In the genomic region with DNA sequence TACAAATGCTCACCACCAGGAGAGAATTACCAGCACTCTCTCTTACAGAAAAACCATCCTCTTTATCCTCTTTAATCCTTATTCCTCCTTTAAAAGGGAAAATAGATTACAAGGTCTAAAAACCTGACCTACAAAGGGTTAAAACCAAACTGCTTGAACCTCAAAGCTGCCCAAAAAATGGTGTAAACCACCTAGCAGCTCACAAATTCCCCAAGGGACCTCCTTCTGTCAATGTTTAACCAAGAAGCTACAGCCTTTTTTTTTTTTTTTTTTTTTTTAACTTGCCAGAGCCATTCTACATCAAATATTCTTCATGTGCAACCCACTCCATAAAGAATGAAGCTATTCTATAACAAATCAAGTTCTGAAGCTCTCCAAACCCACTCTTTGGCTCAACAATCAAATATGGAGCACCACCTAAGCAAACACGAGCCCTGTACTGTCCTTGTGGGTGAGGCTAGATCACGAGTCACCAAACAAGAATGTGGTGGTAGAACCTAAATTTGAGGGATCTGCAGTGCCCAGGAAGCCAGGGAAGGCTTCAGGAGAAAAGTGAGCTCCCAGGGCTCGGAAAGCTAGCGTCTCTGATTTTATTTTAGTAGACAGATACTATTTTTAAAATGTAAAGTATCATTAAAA, we compare ENCODE assay signal across 7 cellular contexts. TPM values are rescaled to one million over a fixed set of nuclear protein-coding genes. Genes with fewer than 3 reads are reported as not detected.
DNase-seq lines count a peak whose midpoint lies in the region; ATAC-seq and TF ChIP-seq lines count a peak whose summit lies in the region.

No MANE protein-coding gene starts in this region.

- H3K27ac ChIP-seq in esophagus squamous epithelium (peak overlapping the region in 3 of 4 donors; percentile 64 to 80 (median 79)), thoracic aorta (peak overlapping the region; percentile 83 to 84), right atrium auricular region (peak overlapping the region in 1 of 2 donors; percentile 70)

- ATAC-seq in GM21381 (IDR thresholded peaks at IDR 0.05; ENCODE audit: unreplicated experiment) (peak; percentile 77), thoracic aorta (ENCODE audit: insufficient number of reproducible peaks, low FRiP score, low read depth) (no peak), GM21576 (IDR thresholded peaks at IDR 0.05; ENCODE audit: unreplicated experiment) (no peak)

- 39 to 59% methylated on average over 4 of the region's 4 CpGs for WGBS in esophagus squamous epithelium, 2 donors

- no peak for TF ChIP-seq POLR2A in esophagus squamous epithelium (IDR thresholded peaks at IDR 0.05)

- peak; percentile 92 for DNase-seq in LHCN-M2 (ENCODE audit: low read depth)
- DNase-seq in esophagus squamous epithelium (lab: John Stamatoyannopoulos, UW): no peak
- DNase-seq in thoracic aorta (ENCODE audit: low spot score): no peak
- no peak for DNase-seq in NCI-H2196 treated with DMSO at 0.1 percent for 48 hours (lab: John Stamatoyannopoulos, UW; ENCODE audit: unreplicated experiment)
- DNase-seq in right atrium auricular region (ENCODE audit: low spot score): no peak

- no peak for TF ChIP-seq CTCF in esophagus squamous epithelium (IDR thresholded peaks at IDR 0.05)
- no peak for TF ChIP-seq CTCF in thoracic aorta (IDR thresholded peaks at IDR 0.05)
- no peak for TF ChIP-seq CTCF in right atrium auricular region (IDR thresholded peaks at IDR 0.05)

- H3K9me3 ChIP-seq in esophagus squamous epithelium (peaks cover 0 to 6% (median 2%) of the 10 kb centered on the region in 3 donors), thoracic aorta (no peaks in the 10 kb centered on the region), right atrium auricular region (peaks cover 0 to under 1% of the 10 kb centered on the region in 2 donors)

- H3K36me3 ChIP-seq in esophagus squamous epithelium (no peaks in the 10 kb centered on the region), thoracic aorta (no peaks in the 10 kb centered on the region), right atrium auricular region (no peaks in the 10 kb centered on the region)

- H3K27me3 ChIP-seq in esophagus squamous epithelium (no peaks in the 10 kb centered on the region), thoracic aorta (replicated peaks; ENCODE audit: insufficient read depth) (no peaks in the 10 kb centered on the region), right atrium auricular region (no peaks in the 10 kb centered on the region)

- intact Hi-C loops in esophagus squamous epithelium (cut with DNase I): no loop called here

- H3K4me1 ChIP-seq in esophagus squamous epithelium: peaks cover 5 to 53% (median 11%) of the 10 kb centered on the region in 3 donors
- H3K4me1 ChIP-seq in thoracic aorta (ENCODE audit: control insufficient read depth in 1 of 2, low read depth in 2 of 2): peaks cover 24 to 40% of the 10 kb centered on the region in 2 donors
- H3K4me1 ChIP-seq in right atrium auricular region: peaks cover 0 to 43% of the 10 kb centered on the region in 2 donors

- H3K4me3 ChIP-seq in esophagus squamous epithelium (peak overlapping the region in 1 of 4 donors; percentile 51), thoracic aorta (peak overlapping the region; percentile 64), right atrium auricular region (no peak overlapping the region)

RNA-seq across cellular contexts. Expression of gene OSBPL10, which starts 20.1 kb away (rescaled TPM):
- total RNA-seq in LHCN-M2 (2014; rRNA removed) (48.2 and 61.5 TPM in 2 replicates), esophagus squamous epithelium (10 to 100 TPM; 13.8 to 65.3 (median 41.0) TPM), thoracic aorta (100 to 1,000 TPM; 108 to 153 TPM), right atrium auricular region (1 to 10 TPM; 4.2 to 8.2 TPM)
- 13.4 TPM for polyA plus RNA-seq in LHCN-M2 (2012)

RNA-seq across cellular contexts. Expression of gene ZNF860, which starts 20.6 kb away (rescaled TPM):
- total RNA-seq in LHCN-M2 (2014; rRNA removed): 0.38 and 0.75 TPM in 2 replicates
- polyA plus RNA-seq in LHCN-M2 (2012): 0.17 TPM
- total RNA-seq in esophagus squamous epithelium: 1 to 10 TPM; 2.5 to 7.2 (median 4.6) TPM
- total RNA-seq in thoracic aorta: under 1 TPM; 0.71 to 0.81 TPM
- total RNA-seq in right atrium auricular region: under 1 TPM in 1 of 2 donors, not detected in 1; 0.28 TPM
